In genomic region chr18:28715206-28715605, GRCh38 we compare ENCODE assay signal across 13 cellular contexts.
DNase-seq lines count a peak whose midpoint lies in the region; ATAC-seq and TF ChIP-seq lines count a peak whose summit lies in the region.
"Had no signal": no experiment of that assay in that cellular context is flagged by ENCODE, and none has a peak within 500 bp of the region (broad histone marks: within the 10 kb centered on the region; RNA-seq: fewer than 3 reads in every experiment).

No MANE protein-coding gene starts in this region.

- H3K4me3 ChIP-seq in AG10803 (ENCODE audit: low read length): no peak overlapping the region
- H3K4me3 ChIP-seq in adipocyte (ENCODE audit: low read length): no peak overlapping the region
- H3K4me3 ChIP-seq in fibroblast of pulmonary artery (replicated peaks; ENCODE audit: low read depth, low read length): no peak overlapping the region
- H3K4me3 ChIP-seq in thoracic aorta: no peak overlapping the region
- H3K4me3 ChIP-seq in esophagus squamous epithelium: no peak overlapping the region

- H3K27ac ChIP-seq in thoracic aorta: no peak overlapping the region
- H3K27ac ChIP-seq in esophagus squamous epithelium: no peak overlapping the region

- no peak for TF ChIP-seq CTCF in AG10803 (conservative IDR thresholded peaks at IDR 0.05; ENCODE audit: low read length)
- no peak for TF ChIP-seq CTCF in fibroblast of pulmonary artery (IDR thresholded peaks at IDR 0.05; ENCODE audit: low read length, missing control alignments)
- no peak for TF ChIP-seq CTCF in thoracic aorta (IDR thresholded peaks at IDR 0.05)
- TF ChIP-seq CTCF in esophagus squamous epithelium (IDR thresholded peaks at IDR 0.05): no peak

- WGBS in esophagus squamous epithelium, 2 donors: 90 to 95% methylated on average over 1 of the region's 1 CpG

- TF ChIP-seq POLR2A in esophagus squamous epithelium (IDR thresholded peaks at IDR 0.05): no peak

- peak; percentile 17 for ATAC-seq in thoracic aorta (ENCODE audit: insufficient number of reproducible peaks, low FRiP score, low read depth)

- H3K27me3 ChIP-seq in adipocyte (replicated peaks; ENCODE audit: control insufficient read depth, insufficient read depth, low read length) (no peaks in the 10 kb centered on the region), thoracic aorta (replicated peaks; ENCODE audit: insufficient read depth) (no peaks in the 10 kb centered on the region), esophagus squamous epithelium (no peaks in the 10 kb centered on the region)

- intact Hi-C loops in esophagus squamous epithelium (cut with DNase I): no loop called here

- H3K36me3 ChIP-seq in adipocyte (ENCODE audit: control insufficient read depth, insufficient read depth, low read length, severe bottlenecking) (no peaks in the 10 kb centered on the region), thoracic aorta (no peaks in the 10 kb centered on the region), esophagus squamous epithelium (no peaks in the 10 kb centered on the region)

- H3K9ac ChIP-seq in adipocyte (ENCODE audit: low read length): no peak overlapping the region

- H3K9me3 ChIP-seq in adipocyte (ENCODE audit: control insufficient read depth, low read length) (peaks cover 5% of the 10 kb centered on the region), thoracic aorta (no peaks in the 10 kb centered on the region), esophagus squamous epithelium (no peaks in the 10 kb centered on the region)

- H3K4me1 ChIP-seq in adipocyte (ENCODE audit: control insufficient read depth, insufficient read depth, low read length) (peaks cover 21% of the 10 kb centered on the region), thoracic aorta (ENCODE audit: control insufficient read depth in 1 of 2, low read depth in 2 of 2) (peaks cover 4 to 18% of the 10 kb centered on the region in 2 donors), esophagus squamous epithelium (no peaks in the 10 kb centered on the region)

- DNase-seq in AG10803 (ENCODE audit: low read depth): peak; percentile 16
- DNase-seq in adipocyte (ENCODE audit: low read depth): peak; percentile 59
- peak; percentile 45 for DNase-seq in fibroblast of pulmonary artery (ENCODE audit: low read depth)
- no peak for DNase-seq in thoracic aorta (ENCODE audit: low spot score)
- DNase-seq in cortex of kidney (lab: John Stamatoyannopoulos, UW): no peak
- no peak for DNase-seq in DMS114 treated with DMSO at 0.1 percent for 48 hours (lab: John Stamatoyannopoulos, UW; ENCODE audit: unreplicated experiment)
- DNase-seq in esophagus squamous epithelium (lab: John Stamatoyannopoulos, UW): no peak
- DNase-seq: 8988T; C1 segment of cervical spinal cord; CD4-positive, alpha-beta memory T cell; DMS153; HCEC 1CT; HFFc6 had no signal

Comparison
In these comparisons a context has a peak if more than half of its experiments do, and no peak if none do; other contexts are left out.
1. DNase-seq: peak in AG10803 (single experiment), adipocyte (single experiment) and fibroblast of pulmonary artery (single experiment); none in thoracic aorta (single experiment), cortex of kidney (single experiment), DMS114 treated with DMSO at 0.1 percent for 48 hours (single experiment) and esophagus squamous epithelium (single experiment).